ENCODE assay signal across 23 cellular contexts in the genomic region with DNA sequence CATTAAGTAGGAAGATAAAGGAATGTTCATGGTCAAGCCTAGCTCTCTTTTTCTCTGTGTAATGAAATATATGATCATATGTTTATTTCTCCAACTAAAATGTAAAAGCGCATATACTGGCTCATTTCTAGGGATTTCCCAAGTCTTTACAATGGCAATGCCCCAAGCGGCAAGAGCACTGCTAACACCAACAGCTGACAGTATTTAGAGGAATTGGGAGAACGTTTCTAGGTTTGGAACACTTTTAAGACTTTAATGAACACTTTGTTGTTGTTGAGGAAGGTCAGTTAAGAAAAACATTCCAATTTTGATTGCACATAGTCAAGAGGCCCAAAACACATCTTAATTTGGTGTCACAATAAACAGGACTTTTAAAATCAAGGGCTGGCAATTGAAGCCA.
"Had no signal": no experiment of that assay in that cellular context is flagged by ENCODE, and none has a peak within 500 bp of the region (broad histone marks: within the 10 kb centered on the region; RNA-seq: fewer than 3 reads in every experiment).

No MANE protein-coding gene starts in this region.

- H3K36me3 ChIP-seq: adrenal gland, cardiac muscle cell, ovary, tibial nerve had no signal

- H3K27ac ChIP-seq: adrenal gland, body of pancreas, cardiac muscle cell, coronary artery, dorsolateral prefrontal cortex had no signal

- ATAC-seq: activated T-cell treated with anti-CD3 and anti-CD28 coated beads, Interleukin-2, amount 50 U/mL, for 72 hours; body of pancreas; stimulated activated naive B cell treated with anti-CD40 and anti-IgM and Interleukin-4, amounts not matched to agents 10 μg/mL and 1 μg/mL and 100 μg/mL, for 72 hours had no signal

- H3K9me3 ChIP-seq: adrenal gland, body of pancreas, ovary, tibial nerve had no signal

- DNase-seq: activated B cell treated with CpG ODN at 0.5 μM for 24 hours; activated CD4-positive, alpha-beta T cell treated with anti-CD3 and anti-CD28 coated beads, Interleukin-2, amount 50 U/mL, for 4 hours; activated naive CD4-positive, alpha-beta T cell treated with Interleukin-2 at 50 U/mL for 16 hours; activated T-cell treated with anti-CD3 and anti-CD28 coated beads for 4 hours; activated T-cell treated with anti-CD3 and anti-CD28 coated beads, Interleukin-2, amount 50 U/mL, for 72 hours; adrenal gland; aorta; body of pancreas; dorsolateral prefrontal cortex; effector memory CD4-positive, alpha-beta T cell; mammary epithelial cell; nephron progenitor cell; ovary; retina; stimulated activated CD4-positive, alpha-beta T cell treated with anti-CD3 and anti-CD28 coated beads, Interleukin-15, amount 100 ng/mL, for 24 hours; stimulated activated CD4-positive, alpha-beta T cell treated with anti-CD3 and anti-CD28 coated beads, Interleukin-2, amount 100 ng/mL, for 24 hours; stimulated activated naive B cell treated with anti-CD40 and anti-IgM and Interleukin-4, amounts not matched to agents 10 μg/mL and 1 μg/mL and 100 μg/mL, for 72 hours; T-helper 1 cell had no signal

- H3K4me3 ChIP-seq: adrenal gland, body of pancreas, cardiac muscle cell, coronary artery, dorsolateral prefrontal cortex, ovary, tibial nerve had no signal

- H3K27me3 ChIP-seq: adrenal gland, body of pancreas, cardiac muscle cell, dorsolateral prefrontal cortex, ovary, tibial nerve had no signal

- FAIRE-seq: endothelial cell of umbilical vein, frontal cortex had no signal

- H3K4me1 ChIP-seq: adrenal gland had no signal
